Comparison of ENCODE assay signal across 8 cellular contexts in the genomic region with DNA sequence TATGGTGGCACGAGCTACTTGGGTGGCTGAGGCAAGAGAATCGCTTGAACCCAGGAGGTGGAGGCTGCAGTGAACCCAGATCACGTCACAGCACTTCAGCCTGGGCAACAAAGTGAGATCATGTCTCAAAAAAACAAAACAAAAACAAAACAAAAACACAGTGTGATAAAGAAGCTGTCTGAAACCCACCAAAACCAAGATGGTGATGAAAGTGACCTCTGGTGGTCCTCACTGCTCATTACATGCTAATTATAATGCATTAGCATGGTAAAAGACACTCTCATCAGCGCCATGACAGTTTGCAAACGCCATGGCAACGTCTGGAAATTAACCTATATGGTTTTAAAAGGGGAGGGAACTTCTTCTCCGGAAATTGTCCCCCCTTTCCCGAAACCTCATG. TPM values are rescaled to one million over a fixed set of nuclear protein-coding genes. Genes with fewer than 3 reads are reported as not detected.
DNase-seq lines count a peak whose midpoint lies in the region; ATAC-seq and TF ChIP-seq lines count a peak whose summit lies in the region.

No MANE protein-coding gene starts in this region.

- no peak overlapping the region for H3K4me3 ChIP-seq in heart right ventricle
- no peak overlapping the region for H3K4me3 ChIP-seq in spleen

- H3K9me3 ChIP-seq in heart right ventricle (no peaks in the 10 kb centered on the region), spleen (no peaks in the 10 kb centered on the region)

- H3K36me3 Mint-ChIP-seq in activated CD4-positive, alpha-beta T cell treated with anti-CD3 and anti-CD28 coated beads, Interleukin-2, amount 10 ng/mL, durations not matched to agents 7 days and 5 days (ENCODE audit: low read depth) = no peaks in the 10 kb centered on the region

- H3K4me1 Mint-ChIP-seq in activated CD4-positive, alpha-beta T cell treated with anti-CD3 and anti-CD28 coated beads, Interleukin-2, amount 10 ng/mL, durations not matched to agents 7 days and 5 days = no peaks in the 10 kb centered on the region

- peak; percentile 63 for ATAC-seq in GM19324 (IDR thresholded peaks at IDR 0.05; ENCODE audit: low FRiP score, unreplicated experiment)
- peak in 5 of 8 donors; percentile 16 to 52 (median 42) for ATAC-seq in heart right ventricle
- no peak for ATAC-seq in GM18873 (IDR thresholded peaks at IDR 0.05; ENCODE audit: low FRiP score, unreplicated experiment)

- no peaks in the 10 kb centered on the region for H3K27me3 Mint-ChIP-seq in activated CD4-positive, alpha-beta T cell treated with anti-CD3 and anti-CD28 coated beads, Interleukin-2, amount 10 ng/mL, durations not matched to agents 7 days and 5 days

- POLR2A ChIA-PET in activated CD4-positive, alpha-beta T cell treated with anti-CD3 and anti-CD28 coated beads, Interleukin-2, amount 10 ng/mL, durations not matched to agents 7 days and 5 days (lab: Charles Lee) = no interaction called here

- no peak overlapping the region for H3K27ac Mint-ChIP-seq in activated CD4-positive, alpha-beta T cell treated with anti-CD3 and anti-CD28 coated beads, Interleukin-2, amount 10 ng/mL, durations not matched to agents 7 days and 5 days

- H3K27me3 ChIP-seq in heart right ventricle (peaks cover 0 to 38% (median 0%) of the 10 kb centered on the region in 7 donors), spleen (replicated peaks in 1 of 7) (no peaks in the 10 kb centered on the region)

- H3K4me1 ChIP-seq in heart right ventricle = no peaks in the 10 kb centered on the region
- peaks cover 0 to 5% (median 0%) of the 10 kb centered on the region in 6 donors for H3K4me1 ChIP-seq in spleen

- no peak for TF ChIP-seq POLR2A in spleen (IDR thresholded peaks at IDR 0.05)

- no peak overlapping the region for H3K4me3 Mint-ChIP-seq in activated CD4-positive, alpha-beta T cell treated with anti-CD3 and anti-CD28 coated beads, Interleukin-2, amount 10 ng/mL, durations not matched to agents 7 days and 5 days

- peak; percentile 42 for TF ChIP-seq CTCF in LNCAP (IDR thresholded peaks at IDR 0.05)
- peak; percentile 38 to 70 (median 62) for TF ChIP-seq CTCF in heart right ventricle (IDR thresholded peaks at IDR 0.05)
- TF ChIP-seq CTCF in spleen (IDR thresholded peaks at IDR 0.05 in 8 of 11, conservative IDR thresholded peaks at IDR 0.05 in 3 of 11) = peak in 10 of 11 experiments; percentile 5 to 57 (median 50)

- no peaks in the 10 kb centered on the region for H3K36me3 ChIP-seq in heart right ventricle
- no peaks in the 10 kb centered on the region for H3K36me3 ChIP-seq in spleen

- H3K27ac ChIP-seq in heart right ventricle = no peak overlapping the region
- no peak overlapping the region for H3K27ac ChIP-seq in spleen

- 14 to 20% methylated on average over 8 of the region's 8 CpGs for WGBS in heart right ventricle, 2 donors
- 18 to 35% (median 20%) methylated on average over 8 of the region's 8 CpGs for WGBS in spleen, 5 donors

- DNase-seq in COLO829 (ENCODE audit: low spot score) (peak; percentile 24), heart right ventricle (peak in 1 of 2 donors; percentile 47), spleen (no peak), NCI-H2029 treated with DMSO at 0.1 percent for 48 hours (lab: John Stamatoyannopoulos, UW) (no peak)
- peak; percentile 16 for DNase-seq in activated CD4-positive, alpha-beta T cell treated with anti-CD3 and anti-CD28 coated beads, Interleukin-2, amount 10 ng/mL, durations not matched to agents 7 days and 5 days

- CTCF ChIA-PET in activated CD4-positive, alpha-beta T cell treated with anti-CD3 and anti-CD28 coated beads, Interleukin-2, amount 10 ng/mL, durations not matched to agents 7 days and 5 days (lab: Charles Lee) = no interaction called here

- H3K9me3 Mint-ChIP-seq in activated CD4-positive, alpha-beta T cell treated with anti-CD3 and anti-CD28 coated beads, Interleukin-2, amount 10 ng/mL, durations not matched to agents 7 days and 5 days = no peaks in the 10 kb centered on the region

- intact Hi-C loops in heart right ventricle (cut with DNase I) = loop anchor here (1.0 to 10.0 kb wide), 5 partner anchors 264 to 268 kb away; no protein-coding TSS in a partner anchor
- intact Hi-C loops in spleen (cut with DNase I; ENCODE audit: low total_unique reads) = no loop called here

RNA-seq across cellular contexts. Expression of a gene that starts 29.4 kb away (rescaled TPM):
- under 1 TPM; 0.07 to 0.10 TPM for total RNA-seq in activated CD4-positive, alpha-beta T cell treated with anti-CD3 and anti-CD28 coated beads, Interleukin-2, amount 10 ng/mL, durations not matched to agents 7 days and 5 days
- 1 to 10 TPM; 3.4 to 7.1 (median 5.4) TPM for total RNA-seq in heart right ventricle
- 1 to 10 TPM; 2.1 to 2.7 TPM for polyA plus RNA-seq in heart right ventricle
- total RNA-seq in spleen = 1 to 10 TPM; 2.5 to 4.6 (median 3.3) TPM
- under 1 TPM; 0.20 to 0.45 (median 0.26) TPM for polyA plus RNA-seq in spleen

RNA-seq across cellular contexts. Expression of a gene that starts 36.2 kb away (rescaled TPM):
- total RNA-seq in activated CD4-positive, alpha-beta T cell treated with anti-CD3 and anti-CD28 coated beads, Interleukin-2, amount 10 ng/mL, durations not matched to agents 7 days and 5 days = 10 to 100 TPM; 11.1 to 15.7 TPM
- 10 to 100 TPM; 28.9 to 35.0 (median 29.4) TPM for total RNA-seq in heart right ventricle
- polyA plus RNA-seq in heart right ventricle = 10 to 100 TPM in 1 of 2 donors, 1 to 10 TPM in 1; 8.0 to 12.5 TPM
- total RNA-seq in spleen = 10 to 100 TPM; 21.8 to 31.3 (median 28.8) TPM
- polyA plus RNA-seq in spleen = 1 to 10 TPM; 3.0 to 5.2 (median 3.5) TPM

Comparison
In these comparisons a context has a peak if more than half of its experiments do, and no peak if none do; other contexts are left out.
1. DNase-seq: peak in COLO829 (single experiment) and activated CD4-positive, alpha-beta T cell treated with anti-CD3 and anti-CD28 coated beads, Interleukin-2, amount 10 ng/mL, durations not matched to agents 7 days and 5 days (single experiment); none in spleen (single experiment) and NCI-H2029 treated with DMSO at 0.1 percent for 48 hours (single experiment).
2. Peak in every context shown above with its lines, with median percentiles within 50 percentile points of each other: CTCF ChIP-seq.